Comparison of ENCODE assay signal across 18 cellular contexts in genomic region chr10:24435374-24435773, GRCh38.
DNase-seq lines count a peak whose midpoint lies in the region; ATAC-seq and TF ChIP-seq lines count a peak whose summit lies in the region.
"Had no signal": no experiment of that assay in that cellular context is flagged by ENCODE, and none has a peak within 500 bp of the region (broad histone marks: within the 10 kb centered on the region; RNA-seq: fewer than 3 reads in every experiment).

No MANE protein-coding gene starts in this region.

- H3K27ac ChIP-seq in A673 (ENCODE audit: low read depth, low read length, poor library complexity, severe bottlenecking) = no peak overlapping the region
- H3K27ac ChIP-seq: psoas muscle, stomach, uterus had no signal

- H3K4me3 Mint-ChIP-seq in HFFc6 = 0 out of 2 replicates have a peak overlapping the region, but pooled peaks have one; percentile 14
- H3K4me3 Mint-ChIP-seq in T-cell = no peak overlapping the region
- H3K4me3 Mint-ChIP-seq: activated CD4-positive, alpha-beta T cell treated with anti-CD3 and anti-CD28 coated beads for 36 hours; natural killer cell had no signal

- H3K36me3 ChIP-seq in A673 (ENCODE audit: insufficient read depth, low read length, poor library complexity, severe bottlenecking) = no peaks in the 10 kb centered on the region
- H3K36me3 ChIP-seq: uterus had no signal

- H3K9me3 ChIP-seq in A673 (ENCODE audit: low read depth, low read length, poor library complexity, severe bottlenecking) = no peaks in the 10 kb centered on the region
- H3K9me3 ChIP-seq: psoas muscle, stomach, uterus had no signal

- BruUV-seq in A673 (replicated peaks; lab: Mats Ljungman, UMichigan) = no TSS peak

- intact Hi-C loops in A673 (cut with micrococcal nuclease; ENCODE audit: unreplicated experiment) = no loop called here

- no peaks in the 10 kb centered on the region; the same call in 1 of the 2 replicates for H3K27me3 Mint-ChIP-seq in HFFc6 (ENCODE audit: insufficient read depth)
- H3K27me3 Mint-ChIP-seq in T-cell = peaks cover 3 to 5% of the 10 kb centered on the region in 2 donors

- TF ChIP-seq CTCF in HFFc6 (IDR thresholded peaks at IDR 0.05) (no peak), foreskin fibroblast (IDR thresholded peaks at IDR 0.05; ENCODE audit: low read depth, low read length) (no peak), A673 (conservative IDR thresholded peaks at IDR 0.05; ENCODE audit: low read depth, low read length) (no peak)

- no peaks in the 10 kb centered on the region for H3K27me3 ChIP-seq in A673 (replicated peaks; ENCODE audit: insufficient read depth, low read depth, low read length, poor library complexity)
- H3K27me3 ChIP-seq: stomach, uterus had no signal

- POLR2A ChIA-PET in T-cell (lab: Charles Lee) (interaction anchor here in 1 of 2 donors (0.7 kb wide), 1 partner anchor 43 kb away, joined by 6 read pairs; no protein-coding TSS in a partner anchor), A673 (lab: Charles Lee; ENCODE audit: low non-redundant PET) (no interaction called here)

- CTCF ChIA-PET in T-cell (lab: Charles Lee) (interaction anchor here (0.6 kb wide), 2 partner anchors 419 to 1143 kb away, joined by 3 to 5 read pairs; no protein-coding TSS in a partner anchor), A673 (lab: Charles Lee) (no interaction called here)

- H3K4me1 Mint-ChIP-seq in HFFc6 (ENCODE audit: low read depth) = peaks cover 53% of the 10 kb centered on the region
- H3K4me1 Mint-ChIP-seq in T-cell = no peaks in the 10 kb centered on the region
- H3K4me1 Mint-ChIP-seq: activated CD4-positive, alpha-beta T cell treated with anti-CD3 and anti-CD28 coated beads for 36 hours; natural killer cell had no signal

- H3K4me3 ChIP-seq in foreskin fibroblast (ENCODE audit: low read depth in 1 of 2, low read length in 2 of 2) (no peak overlapping the region), A673 (ENCODE audit: low read depth, low read length, poor library complexity, severe bottlenecking) (no peak overlapping the region)
- H3K4me3 ChIP-seq: psoas muscle, stomach, uterus had no signal

- ATAC-seq in T-cell (replicated peaks in 1 of 4) (no peak), GM21390 (IDR thresholded peaks at IDR 0.05; ENCODE audit: unreplicated experiment) (no peak), HG03139 (IDR thresholded peaks at IDR 0.05; ENCODE audit: unreplicated experiment) (no peak)
- ATAC-seq: activated CD4-positive, alpha-beta T cell treated with anti-CD3 and anti-CD28 coated beads for 36 hours; natural killer cell had no signal

- H3K36me3 Mint-ChIP-seq in HFFc6 (ENCODE audit: low read depth) (no peaks in the 10 kb centered on the region), T-cell (no peaks in the 10 kb centered on the region)
- H3K36me3 Mint-ChIP-seq: natural killer cell had no signal

- peaks cover 8% of the 10 kb centered on the region for H3K4me1 ChIP-seq in A673 (ENCODE audit: insufficient read depth, low read length, poor library complexity, severe bottlenecking)
- H3K4me1 ChIP-seq: uterus had no signal

- peak; percentile 70 for DNase-seq in AG08395 (ENCODE audit: low spot score)
- peak; percentile 80 for DNase-seq in HFFc6
- DNase-seq in amniotic epithelial cell (ENCODE audit: low read depth) = peak; percentile 93
- DNase-seq in foreskin fibroblast = peak; percentile 64 to 78
- no peak for DNase-seq in T-cell
- no peak for DNase-seq in A673 (ENCODE audit: low spot score)
- DNase-seq: activated CD4-positive, alpha-beta T cell treated with anti-CD3 and anti-CD28 coated beads for 36 hours; Calu3; cerebellar nuclear complex; natural killer cell; NCI-H1105 treated with DMSO at 0.1 percent for 48 hours; psoas muscle; SIG-M5; stomach; T-helper 9 cell; uterus had no signal

- H3K9me3 Mint-ChIP-seq in HFFc6 (no peaks in the 10 kb centered on the region), T-cell (no peaks in the 10 kb centered on the region)

- no peak overlapping the region; the same call in 1 of the 2 replicates for H3K27ac Mint-ChIP-seq in HFFc6
- H3K27ac Mint-ChIP-seq in T-cell = no peak overlapping the region
- H3K27ac Mint-ChIP-seq: activated CD4-positive, alpha-beta T cell treated with anti-CD3 and anti-CD28 coated beads for 36 hours; natural killer cell had no signal

Comparison
In these comparisons a context has a peak if more than half of its experiments do, and no peak if none do; other contexts are left out.
1. DNase-seq: peak in AG08395 (single experiment), HFFc6 (single experiment), amniotic epithelial cell (single experiment) and foreskin fibroblast (2 of 2); none in T-cell (0 of 34) and A673 (single experiment).